12 cellular contexts compared by ENCODE assay signal in the genomic region with DNA sequence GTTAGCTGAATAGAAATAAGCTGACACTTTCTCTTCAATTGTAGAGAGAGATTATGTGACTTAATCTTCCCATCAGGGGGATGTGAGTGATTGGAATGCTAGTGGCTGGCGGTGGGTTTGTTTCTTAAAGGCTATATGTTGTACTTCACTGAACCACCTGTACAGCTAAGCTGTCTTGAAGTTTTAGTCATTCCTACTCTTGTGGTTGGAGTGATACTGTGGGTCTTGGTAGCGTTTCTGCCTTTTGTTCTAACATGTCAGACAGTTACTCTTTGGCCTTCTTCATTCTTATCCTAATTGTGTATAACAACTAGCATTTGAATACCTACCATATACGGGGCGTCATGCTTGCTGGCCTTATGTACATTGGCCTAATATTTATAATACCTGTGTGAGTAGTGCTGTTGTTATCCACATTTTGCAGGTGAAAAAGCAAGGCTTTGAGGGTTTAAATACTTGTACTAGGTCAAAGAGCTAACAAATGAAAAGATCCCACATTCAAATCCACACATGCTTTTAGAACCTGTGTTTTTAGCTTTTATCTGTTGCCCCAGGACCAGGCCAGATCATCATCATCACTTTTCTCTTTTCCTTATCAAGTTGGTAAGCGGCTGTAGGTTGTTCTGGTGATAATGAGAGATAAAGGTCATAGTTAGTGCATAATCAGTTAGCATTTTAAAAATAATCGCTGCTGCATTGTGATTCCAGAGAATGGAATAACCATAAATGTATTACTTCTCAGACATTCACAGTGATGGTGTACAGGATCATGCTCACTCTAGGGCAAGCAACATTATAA.
DNase-seq lines count a peak whose midpoint lies in the region; ATAC-seq, FAIRE-seq and TF ChIP-seq lines count a peak whose summit lies in the region.
"Had no signal": no experiment of that assay in that cellular context is flagged by ENCODE, and none has a peak within 500 bp of the region (broad histone marks: within the 10 kb centered on the region; RNA-seq: fewer than 3 reads in every experiment).

No MANE protein-coding gene starts in this region.

- DNase-seq in GM20000 (ENCODE audit: low spot score) (peak; percentile 67), D721Med (ENCODE audit: insufficient read length, low spot score) (no peak), H54 (ENCODE audit: insufficient read length, low spot score) (no peak), islet precursor cell (no peak)
- DNase-seq in stimulated activated CD8-positive, alpha-beta memory T cell treated with anti-CD3 and anti-CD28 coated beads, Interleukin-4, amount 100 ng/mL, for 48 hours = no peak
- DNase-seq: naive thymus-derived CD8-positive, alpha-beta T cell; NCI-H510A treated with DMSO at 0.1 percent for 48 hours had no signal

- peaks cover 67% of the 10 kb centered on the region for H3K4me1 Mint-ChIP-seq in activated naive CD8-positive, alpha-beta T cell (ENCODE audit: low read depth)

- no peak for FAIRE-seq in D721Med (lab: Jason Lieb, UNC)
- no peak for FAIRE-seq in H54 (lab: Jason Lieb, UNC)
- FAIRE-seq: G401.6, HepG2 had no signal

- no peak for TF ChIP-seq POLR2A in H54 (IDR thresholded peaks at IDR 0.05; ENCODE audit: low read depth, low read length)

- TF ChIP-seq CTCF in GM20000 (IDR thresholded peaks at IDR 0.05; ENCODE audit: extremely low read depth, missing control alignments) = no peak
- TF ChIP-seq CTCF in D721Med (IDR thresholded peaks at IDR 0.05; ENCODE audit: insufficient read depth, missing control alignments) = no peak

- H3K36me3 Mint-ChIP-seq in activated naive CD8-positive, alpha-beta T cell = peaks cover 3% of the 10 kb centered on the region
- H3K36me3 Mint-ChIP-seq: naive thymus-derived CD8-positive, alpha-beta T cell had no signal

- peak overlapping the region; percentile 81 for H3K27ac Mint-ChIP-seq in activated naive CD8-positive, alpha-beta T cell

- no peaks in the 10 kb centered on the region for H3K9me3 Mint-ChIP-seq in activated naive CD8-positive, alpha-beta T cell (ENCODE audit: low read depth)
- H3K9me3 Mint-ChIP-seq: naive thymus-derived CD8-positive, alpha-beta T cell had no signal

- H3K4me3 Mint-ChIP-seq in activated naive CD8-positive, alpha-beta T cell = peak overlapping the region; percentile 25

- ATAC-seq in GM18867 (IDR thresholded peaks at IDR 0.05; ENCODE audit: unreplicated experiment) = peak; percentile 97
- peak; percentile 98 for ATAC-seq in HG03064 (IDR thresholded peaks at IDR 0.05; ENCODE audit: low read depth, unreplicated experiment)
- ATAC-seq: HepG2 had no signal

- H3K27me3 Mint-ChIP-seq in activated naive CD8-positive, alpha-beta T cell = no peaks in the 10 kb centered on the region
- H3K27me3 Mint-ChIP-seq: naive thymus-derived CD8-positive, alpha-beta T cell had no signal
